ENCODE assay signal across 30 cellular contexts in genomic region chr6:17313971-17314370, GRCh38. TPM values are rescaled to one million over a fixed set of nuclear protein-coding genes. Genes with fewer than 3 reads are reported as not detected.
"Had no signal": no experiment of that assay in that cellular context is flagged by ENCODE, and none has a peak within 500 bp of the region (broad histone marks: within the 10 kb centered on the region; RNA-seq: fewer than 3 reads in every experiment).

No MANE protein-coding gene starts in this region.

- H3K4me1 Mint-ChIP-seq: activated B cell treated with CpG ODN at 0.5 μM for 24 hours; activated CD8-positive, alpha-beta memory T cell treated with anti-CD3 and anti-CD28 coated beads, Interleukin-2, amount 10 ng/mL, durations not matched to agents 7 days and 5 days; activated naive CD4-positive, alpha-beta T cell treated with anti-CD3 and anti-CD28 coated beads, Interleukin-2, amount 10 ng/mL, durations not matched to agents 7 days and 5 days; activated naive CD8-positive, alpha-beta T cell treated with anti-CD3 and anti-CD28 coated beads, Interleukin-2, amount 10 ng/mL, durations not matched to agents 7 days and 5 days had no signal

- H3K27ac Mint-ChIP-seq: activated B cell treated with CpG ODN at 0.5 μM for 24 hours; activated CD4-positive, alpha-beta memory T cell treated with anti-CD3 and anti-CD28 coated beads for 36 hours; activated CD8-positive, alpha-beta memory T cell treated with anti-CD3 and anti-CD28 coated beads, Interleukin-2, amount 10 ng/mL, durations not matched to agents 7 days and 5 days; activated CD8-positive, alpha-beta T cell treated with anti-CD3 and anti-CD28 coated beads, Interleukin-2, amount 10 ng/mL, durations not matched to agents 7 days and 5 days; activated naive CD4-positive, alpha-beta T cell treated with anti-CD3 and anti-CD28 coated beads, Interleukin-2, amount 10 ng/mL, durations not matched to agents 7 days and 5 days; activated naive CD4-positive, alpha-beta T cell treated with anti-CD3 and anti-CD28 coated beads, Interleukin-2, amount 50 U/mL, for 72 hours; activated naive CD8-positive, alpha-beta T cell treated with anti-CD3 and anti-CD28 coated beads, Interleukin-2, amount 10 ng/mL, durations not matched to agents 7 days and 5 days; activated T-cell treated with anti-CD3 and anti-CD28 coated beads, Interleukin-2, amount 50 U/mL, for 72 hours; brain had no signal

- H3K36me3 Mint-ChIP-seq: activated CD4-positive, alpha-beta memory T cell treated with anti-CD3 and anti-CD28 coated beads for 36 hours; activated CD8-positive, alpha-beta memory T cell treated with anti-CD3 and anti-CD28 coated beads, Interleukin-2, amount 10 ng/mL, durations not matched to agents 7 days and 5 days; activated naive CD4-positive, alpha-beta T cell treated with anti-CD3 and anti-CD28 coated beads, Interleukin-2, amount 10 ng/mL, durations not matched to agents 7 days and 5 days; activated naive CD4-positive, alpha-beta T cell treated with anti-CD3 and anti-CD28 coated beads, Interleukin-2, amount 50 U/mL, for 72 hours; activated naive CD8-positive, alpha-beta T cell treated with anti-CD3 and anti-CD28 coated beads, Interleukin-2, amount 10 ng/mL, durations not matched to agents 7 days and 5 days; brain had no signal

- DNase-seq: activated B cell treated with CpG ODN at 0.5 μM for 24 hours; activated CD4-positive, alpha-beta memory T cell treated with anti-CD3 and anti-CD28 coated beads for 36 hours; activated CD4-positive, alpha-beta T cell treated with anti-CD3 and anti-CD28 coated beads for 48 hours; activated CD8-positive, alpha-beta memory T cell treated with anti-CD3 and anti-CD28 coated beads, Interleukin-2, amount 10 ng/mL, durations not matched to agents 7 days and 5 days; activated CD8-positive, alpha-beta memory T cell treated with anti-CD3 and anti-CD28 coated beads, Interleukin-2, amount 50 U/mL, for 4 hours; activated CD8-positive, alpha-beta T cell treated with anti-CD3 and anti-CD28 coated beads, Interleukin-2, amount 10 ng/mL, durations not matched to agents 7 days and 5 days; activated gamma-delta T cell; activated naive CD4-positive, alpha-beta T cell; activated naive CD4-positive, alpha-beta T cell treated with anti-CD3 and anti-CD28 coated beads, Interleukin-2, amount 10 ng/mL, durations not matched to agents 7 days and 5 days; activated naive CD8-positive, alpha-beta T cell treated with anti-CD3 and anti-CD28 coated beads, Interleukin-2, amount 10 ng/mL, durations not matched to agents 7 days and 5 days; activated T-cell treated with anti-CD3 and anti-CD28 coated beads, Interleukin-2, amount 50 U/mL, for 1 hour; activated T-cell treated with anti-CD3 and anti-CD28 coated beads, Interleukin-2, amount 50 U/mL, for 72 hours; central memory CD4-positive, alpha-beta T cell; cerebellar nuclear complex; colonic mucosa; effector CD8-positive, alpha-beta T cell; esophagus squamous epithelium; foreskin melanocyte; head of caudate nucleus; T-helper 2 cell had no signal

- H3K27ac ChIP-seq: ascending aorta, breast epithelium, cardiac muscle cell, colonic mucosa, epithelial cell of prostate, esophagus squamous epithelium, VCaP had no signal

- ATAC-seq: activated CD4-positive, CD25-positive, alpha-beta regulatory T cell treated with anti-CD3 and anti-CD28 coated beads, Interleukin-2, amount 50 U/mL, for 24 hours; activated CD8-positive, alpha-beta memory T cell treated with anti-CD3 and anti-CD28 coated beads, Interleukin-2, amount 10 ng/mL, durations not matched to agents 7 days and 5 days; activated CD8-positive, alpha-beta T cell treated with anti-CD3 and anti-CD28 coated beads, Interleukin-2, amount 10 ng/mL, durations not matched to agents 7 days and 5 days; activated naive CD4-positive, alpha-beta T cell treated with anti-CD3 and anti-CD28 coated beads, Interleukin-2, amount 50 U/mL, for 72 hours; activated T-cell treated with anti-CD3 and anti-CD28 coated beads, Interleukin-2, amount 50 U/mL, for 72 hours had no signal

- H3K36me3 ChIP-seq: ascending aorta, breast epithelium, cardiac muscle cell, colonic mucosa, esophagus squamous epithelium had no signal

- H3K9me3 Mint-ChIP-seq: activated B cell treated with CpG ODN at 0.5 μM for 24 hours; activated naive CD8-positive, alpha-beta T cell treated with anti-CD3 and anti-CD28 coated beads, Interleukin-2, amount 10 ng/mL, durations not matched to agents 7 days and 5 days had no signal

- H3K27me3 Mint-ChIP-seq: activated B cell treated with CpG ODN at 0.5 μM for 24 hours; activated CD8-positive, alpha-beta memory T cell treated with anti-CD3 and anti-CD28 coated beads, Interleukin-2, amount 10 ng/mL, durations not matched to agents 7 days and 5 days; activated naive CD4-positive, alpha-beta T cell treated with anti-CD3 and anti-CD28 coated beads, Interleukin-2, amount 10 ng/mL, durations not matched to agents 7 days and 5 days had no signal

- H3K4me3 Mint-ChIP-seq: activated B cell treated with CpG ODN at 0.5 μM for 24 hours; activated CD4-positive, alpha-beta memory T cell treated with anti-CD3 and anti-CD28 coated beads for 36 hours; activated CD8-positive, alpha-beta memory T cell treated with anti-CD3 and anti-CD28 coated beads, Interleukin-2, amount 10 ng/mL, durations not matched to agents 7 days and 5 days; activated CD8-positive, alpha-beta T cell treated with anti-CD3 and anti-CD28 coated beads, Interleukin-2, amount 10 ng/mL, durations not matched to agents 7 days and 5 days; activated naive CD4-positive, alpha-beta T cell treated with anti-CD3 and anti-CD28 coated beads, Interleukin-2, amount 10 ng/mL, durations not matched to agents 7 days and 5 days; activated naive CD8-positive, alpha-beta T cell treated with anti-CD3 and anti-CD28 coated beads, Interleukin-2, amount 10 ng/mL, durations not matched to agents 7 days and 5 days; activated T-cell treated with anti-CD3 and anti-CD28 coated beads, Interleukin-2, amount 50 U/mL, for 72 hours; brain had no signal

- H3K4me1 ChIP-seq: ascending aorta, breast epithelium, colonic mucosa, esophagus squamous epithelium had no signal

- H3K9me3 ChIP-seq: ascending aorta, breast epithelium, colonic mucosa, esophagus squamous epithelium had no signal

- H3K27me3 ChIP-seq: ascending aorta, breast epithelium, cardiac muscle cell, colonic mucosa, esophagus squamous epithelium had no signal

- H3K4me3 ChIP-seq: ascending aorta, breast epithelium, cardiac muscle cell, colonic mucosa, esophagus squamous epithelium had no signal

RNA-seq across cellular contexts. Expression of gene RBM24, which starts 32.8 kb away (rescaled TPM):
- total RNA-seq: activated B cell treated with CpG ODN at 0.5 μM for 24 hours; activated CD4-positive, alpha-beta memory T cell treated with anti-CD3 and anti-CD28 coated beads for 36 hours; activated CD8-positive, alpha-beta memory T cell treated with anti-CD3 and anti-CD28 coated beads for 36 hours; activated CD8-positive, alpha-beta memory T cell treated with anti-CD3 and anti-CD28 coated beads, Interleukin-2, amount 10 ng/mL, durations not matched to agents 7 days and 5 days; activated CD8-positive, alpha-beta T cell treated with anti-CD3 and anti-CD28 coated beads, Interleukin-2, amount 10 ng/mL, durations not matched to agents 7 days and 5 days; activated naive CD4-positive, alpha-beta T cell treated with anti-CD3 and anti-CD28 coated beads, Interleukin-2, amount 50 U/mL, for 72 hours; activated naive CD8-positive, alpha-beta T cell treated with anti-CD3 and anti-CD28 coated beads, Interleukin-2, amount 10 ng/mL, durations not matched to agents 7 days and 5 days; activated T-cell treated with anti-CD3 and anti-CD28 coated beads, Interleukin-2, amount 50 U/mL, for 72 hours; T-helper 1 cell treated with Interleukin-12 subunit alpha and Interleukin-12 subunit beta and Interleukin-4 antibody, amounts not matched to agents 30 ng/mL and 1 ng/mL, for 36 hours had no signal
